21 cellular contexts compared by ENCODE assay signal in the genomic region with DNA sequence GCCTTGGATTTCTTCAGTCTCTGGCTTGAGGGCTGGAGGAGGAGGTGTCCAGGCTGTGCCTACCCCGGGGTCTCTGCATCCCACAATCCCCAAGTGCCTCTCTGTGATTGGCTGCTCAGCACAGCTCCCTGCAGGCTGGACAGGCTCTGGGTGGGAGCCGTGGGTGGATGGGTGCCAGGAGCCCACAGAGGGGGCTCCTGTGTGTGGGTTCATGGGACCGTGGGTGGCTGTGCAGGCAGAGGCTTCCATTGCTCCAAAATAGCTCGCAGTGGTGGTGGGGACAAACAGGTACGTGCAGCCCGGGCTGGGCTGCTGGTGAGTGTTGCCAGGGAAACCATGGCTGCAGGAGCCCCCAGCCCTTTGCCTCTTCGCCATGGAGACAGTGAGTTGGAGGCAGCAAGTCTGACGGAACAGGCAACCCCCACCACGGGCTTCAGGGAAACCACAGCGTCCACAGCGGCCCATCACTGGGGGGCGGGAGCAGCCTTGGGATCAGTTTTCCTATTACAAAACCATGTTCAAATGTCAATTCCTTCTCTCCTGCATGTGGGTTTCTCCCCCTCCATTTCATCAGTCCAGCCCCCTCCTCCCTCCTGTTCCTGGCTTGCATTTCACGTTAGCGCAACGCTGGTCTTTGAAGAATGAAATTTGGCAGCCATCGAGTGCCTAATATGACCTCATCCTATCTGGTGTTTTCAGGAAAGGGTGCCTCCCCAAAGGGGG.
A peak's percentile ranks its signal among the peaks of the same experiment; 100 is the strongest.
DNase-seq lines count a peak whose midpoint lies in the region; ATAC-seq, FAIRE-seq and TF ChIP-seq lines count a peak whose summit lies in the region.
"Had no signal": no experiment of that assay in that cellular context is flagged by ENCODE, and none has a peak within 500 bp of the region (broad histone marks: within the 10 kb centered on the region; RNA-seq: fewer than 3 reads in every experiment).

No MANE protein-coding gene starts in this region.

- FAIRE-seq in H54 (lab: Jason Lieb, UNC) = no peak
- FAIRE-seq: GM12878 had no signal

- no peak overlapping the region for H3K27ac ChIP-seq in right atrium auricular region
- no peak overlapping the region for H3K27ac ChIP-seq in SJCRH30
- H3K27ac ChIP-seq: cardiac muscle cell, SJSA1 had no signal

- peak overlapping the region in 3 of 5 experiments; percentile 24 to 86 (median 70) for H3K27ac Mint-ChIP-seq in brain
- H3K27ac Mint-ChIP-seq: activated CD4-positive, alpha-beta T cell treated with anti-CD3 and anti-CD28 coated beads, Interleukin-2, amount 10 ng/mL, durations not matched to agents 7 days and 5 days; CD4-positive, alpha-beta T cell; naive thymus-derived CD4-positive, alpha-beta T cell had no signal

- H3K9me3 ChIP-seq in right atrium auricular region (no peaks in the 10 kb centered on the region), SJCRH30 (replicated peaks) (no peaks in the 10 kb centered on the region)
- H3K9me3 ChIP-seq: SJSA1 had no signal

- no peak for TF ChIP-seq POLR2A in H54 (IDR thresholded peaks at IDR 0.05; ENCODE audit: low read depth, low read length)

- no peaks in the 10 kb centered on the region for H3K36me3 Mint-ChIP-seq in brain
- H3K36me3 Mint-ChIP-seq: naive thymus-derived CD4-positive, alpha-beta T cell had no signal

- DNase-seq in left cardiac atrium (no peak), right atrium auricular region (ENCODE audit: low spot score) (no peak), left kidney (ENCODE audit: low read depth, low spot score) (peak; percentile 47), H54 (ENCODE audit: insufficient read length, low spot score) (no peak), SJCRH30 (no peak)
- DNase-seq in activated CD4-positive, alpha-beta T cell treated with anti-CD3 and anti-CD28 coated beads for 48 hours = no peak
- DNase-seq: activated CD4-positive, alpha-beta T cell treated with anti-CD3 and anti-CD28 coated beads, Interleukin-2, amount 10 ng/mL, durations not matched to agents 7 days and 5 days; activated T-cell treated with anti-CD3 and anti-CD28 coated beads for 4 hours; CD4-positive, alpha-beta T cell; dermis blood vessel endothelial cell; kidney glomerular epithelial cell; mesendoderm; MM.1S; naive thymus-derived CD4-positive, alpha-beta T cell; NCI-H1930; PC-3 had no signal

- intact Hi-C loops in left cardiac atrium (cut with DNase I) = no loop called here

- no peaks in the 10 kb centered on the region for H3K4me1 ChIP-seq in right atrium auricular region
- no peaks in the 10 kb centered on the region for H3K4me1 ChIP-seq in SJCRH30
- H3K4me1 ChIP-seq: SJSA1 had no signal

- H3K4me1 Mint-ChIP-seq in brain = peaks cover 72% of the 10 kb centered on the region
- H3K4me1 Mint-ChIP-seq: activated CD4-positive, alpha-beta T cell treated with anti-CD3 and anti-CD28 coated beads, Interleukin-2, amount 10 ng/mL, durations not matched to agents 7 days and 5 days; naive thymus-derived CD4-positive, alpha-beta T cell had no signal

- no peaks in the 10 kb centered on the region for H3K27me3 ChIP-seq in right atrium auricular region
- no peaks in the 10 kb centered on the region for H3K27me3 ChIP-seq in SJCRH30
- H3K27me3 ChIP-seq: cardiac muscle cell, SJSA1 had no signal

- no peaks in the 10 kb centered on the region for H3K27me3 Mint-ChIP-seq in brain

- peaks cover 0 to 2% (median 0%) of the 10 kb centered on the region in 5 experiments for H3K9me3 Mint-ChIP-seq in brain
- H3K9me3 Mint-ChIP-seq: activated CD4-positive, alpha-beta T cell treated with anti-CD3 and anti-CD28 coated beads, Interleukin-2, amount 10 ng/mL, durations not matched to agents 7 days and 5 days; CD4-positive, alpha-beta T cell had no signal

- H3K4me3 Mint-ChIP-seq in brain = peak overlapping the region in 1 of 5 experiments; percentile 56
- H3K4me3 Mint-ChIP-seq: activated CD4-positive, alpha-beta T cell treated with anti-CD3 and anti-CD28 coated beads, Interleukin-2, amount 10 ng/mL, durations not matched to agents 7 days and 5 days; CD4-positive, alpha-beta T cell; naive thymus-derived CD4-positive, alpha-beta T cell had no signal

- ATAC-seq in left cardiac atrium (peak; percentile 62 to 75), HG03108 (IDR thresholded peaks at IDR 0.05; ENCODE audit: unreplicated experiment) (no peak)
- ATAC-seq: GM12878; naive thymus-derived CD4-positive, alpha-beta T cell; PC-3 had no signal

- H3K36me3 ChIP-seq in right atrium auricular region = no peaks in the 10 kb centered on the region
- H3K36me3 ChIP-seq in SJCRH30 = no peaks in the 10 kb centered on the region
- H3K36me3 ChIP-seq: cardiac muscle cell, SJSA1 had no signal

- no peak overlapping the region for H3K4me3 ChIP-seq in right atrium auricular region
- H3K4me3 ChIP-seq in SJCRH30 = no peak overlapping the region
- H3K4me3 ChIP-seq: cardiac muscle cell, GM12878, SJSA1 had no signal

- TF ChIP-seq CTCF in right atrium auricular region (IDR thresholded peaks at IDR 0.05) (no peak), brain (conservative IDR thresholded peaks at IDR 0.05) (no peak)
